Comparison of ENCODE assay signal across 14 cellular contexts in genomic region chr3:51375571-51375970, GRCh38.
"Had no signal": no experiment of that assay in that cellular context is flagged by ENCODE, and none has a peak within 500 bp of the region (broad histone marks: within the 10 kb centered on the region; RNA-seq: fewer than 3 reads in every experiment).

No MANE protein-coding gene starts in this region.

- H3K27ac Mint-ChIP-seq: stimulated activated effector memory CD8-positive, alpha-beta T cell treated with anti-CD3 and anti-CD28 coated beads, Interleukin-12 subunit alpha, Interleukin-12 subunit beta, amount 100 ng/mL, for 72 hours had no signal

- ATAC-seq: gastrocnemius medialis; left lung; mucosa of descending colon; naive thymus-derived CD8-positive, alpha-beta T cell; right cardiac atrium; stimulated activated effector memory CD8-positive, alpha-beta T cell treated with anti-CD3 and anti-CD28 coated beads, Interleukin-12 subunit alpha, Interleukin-12 subunit beta, amount 100 ng/mL, for 72 hours; stimulated activated naive CD8-positive, alpha-beta T cell treated with anti-CD3 and anti-CD28 coated beads, Interleukin-15, Interleukin-2, amounts not matched to agents 100 U/mL and 50 U/mL, for 24 hours had no signal

- H3K4me3 Mint-ChIP-seq: naive thymus-derived CD8-positive, alpha-beta T cell; stimulated activated effector memory CD8-positive, alpha-beta T cell treated with anti-CD3 and anti-CD28 coated beads, Interleukin-12 subunit alpha, Interleukin-12 subunit beta, amount 100 ng/mL, for 72 hours had no signal

- DNase-seq: effector memory CD4-positive, alpha-beta T cell; gastrocnemius medialis; islet precursor cell; left lung; mucosa of descending colon; posterior cingulate gyrus; right cardiac atrium; stimulated activated CD4-positive, alpha-beta T cell treated with anti-CD3 and anti-CD28 coated beads, Interleukin-4, amount 100 ng/mL, for 1 hour; stimulated activated CD8-positive, alpha-beta memory T cell treated with anti-CD3 and anti-CD28 coated beads, Interleukin-4, amount 100 ng/mL, for 48 hours; stimulated activated naive CD8-positive, alpha-beta T cell treated with anti-CD3 and anti-CD28 coated beads, Interleukin-15, Interleukin-2, amounts not matched to agents 100 U/mL and 50 U/mL, for 24 hours; upper lobe of left lung; uterus had no signal

- H3K4me1 Mint-ChIP-seq: stimulated activated effector memory CD8-positive, alpha-beta T cell treated with anti-CD3 and anti-CD28 coated beads, Interleukin-12 subunit alpha, Interleukin-12 subunit beta, amount 100 ng/mL, for 72 hours had no signal

- H3K9me3 Mint-ChIP-seq: naive thymus-derived CD8-positive, alpha-beta T cell; stimulated activated effector memory CD8-positive, alpha-beta T cell treated with anti-CD3 and anti-CD28 coated beads, Interleukin-12 subunit alpha, Interleukin-12 subunit beta, amount 100 ng/mL, for 72 hours had no signal

- H3K36me3 Mint-ChIP-seq: naive thymus-derived CD8-positive, alpha-beta T cell; stimulated activated effector memory CD8-positive, alpha-beta T cell treated with anti-CD3 and anti-CD28 coated beads, Interleukin-12 subunit alpha, Interleukin-12 subunit beta, amount 100 ng/mL, for 72 hours had no signal
